ENCODE assay signal across 9 cellular contexts in the genomic region with DNA sequence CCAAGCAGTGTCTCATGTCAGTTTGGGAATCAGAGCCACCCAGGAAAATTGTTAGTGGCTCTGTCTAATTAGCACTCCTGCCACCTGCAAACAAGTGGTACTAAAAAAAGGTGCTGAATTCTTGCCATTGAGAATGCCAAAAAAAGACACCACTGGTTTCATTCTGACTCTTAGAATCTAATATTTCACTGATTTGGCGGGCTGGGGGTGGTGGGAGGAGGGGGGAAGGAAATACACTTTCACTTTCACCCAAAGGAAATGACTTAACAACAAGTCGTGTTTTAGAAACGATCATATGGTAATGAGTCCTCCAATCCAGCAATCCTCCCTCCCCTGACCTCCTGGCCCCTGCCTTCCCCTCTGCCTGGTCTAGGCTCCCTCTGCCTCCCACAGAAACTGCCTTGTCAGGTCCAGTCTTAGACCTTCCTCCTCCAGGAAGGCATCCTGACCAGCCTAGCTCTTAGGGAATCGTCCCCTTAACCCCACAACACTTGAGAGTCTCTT. TPM values are rescaled to one million over a fixed set of nuclear protein-coding genes. Genes with fewer than 3 reads are reported as not detected.
DNase-seq lines count a peak whose midpoint lies in the region; ATAC-seq, FAIRE-seq and TF ChIP-seq lines count a peak whose summit lies in the region.
"Had no signal": no experiment of that assay in that cellular context is flagged by ENCODE, and none has a peak within 500 bp of the region (broad histone marks: within the 10 kb centered on the region; RNA-seq: fewer than 3 reads in every experiment).

No MANE protein-coding gene starts in this region.

- dilution Hi-C loops in keratinocyte (cut with MboI; ENCODE audit: extremely low pct_ligation_motif_present, low sequenced_read_pairs): no loop called here

- FAIRE-seq in keratinocyte (lab: Jason Lieb, UNC): no peak

- H3K27ac ChIP-seq in keratinocyte (ENCODE audit: control insufficient read depth, insufficient read depth, low read length): peak overlapping the region; percentile 90
- H3K27ac ChIP-seq: C4-2B had no signal

- TF ChIP-seq CTCF in keratinocyte (optimal IDR thresholded peaks at IDR 0.05 in 1 of 3, IDR thresholded peaks at IDR 0.05 in 1 of 3, conservative IDR thresholded peaks at IDR 0.05 in 1 of 3; ENCODE audit: extremely low read depth in 1 of 3, insufficient read depth in 2 of 3, low read length in 3 of 3): no peak

- H3K27ac Mint-ChIP-seq in T-helper 1 cell treated with Interleukin-12 subunit alpha and Interleukin-12 subunit beta and Interleukin-4 antibody, amounts not matched to agents 30 μg/mL and 1 μg/mL, for 36 hours: peak overlapping the region; percentile 2

- no peaks in the 10 kb centered on the region for H3K9me3 ChIP-seq in keratinocyte (ENCODE audit: control insufficient read depth, low read depth, low read length)

- peaks cover 18% of the 10 kb centered on the region for H3K4me1 Mint-ChIP-seq in T-helper 1 cell treated with Interleukin-12 subunit alpha and Interleukin-12 subunit beta and Interleukin-4 antibody, amounts not matched to agents 30 μg/mL and 1 μg/mL, for 36 hours (ENCODE audit: low read depth)

- peak overlapping the region; percentile 96 for H3K4me2 ChIP-seq in keratinocyte (ENCODE audit: control insufficient read depth, extremely low read depth, insufficient read depth, low read depth, low read length)

- no peaks in the 10 kb centered on the region for H4K20me1 ChIP-seq in keratinocyte (ENCODE audit: control insufficient read depth, extremely low read depth, insufficient read depth, low read length)

- peaks cover 2% of the 10 kb centered on the region for H3K79me2 ChIP-seq in keratinocyte (ENCODE audit: control insufficient read depth, insufficient read depth, low read length)

- peak overlapping the region; percentile 77 for H3K9ac ChIP-seq in keratinocyte (ENCODE audit: control insufficient read depth, extremely low read depth, insufficient read depth, low read length)

- no peaks in the 10 kb centered on the region for H3K36me3 ChIP-seq in keratinocyte (ENCODE audit: control insufficient read depth in 2 of 2, extremely low read depth in 1 of 2, insufficient read depth in 2 of 2, low read length in 2 of 2)

- H3K4me1 ChIP-seq in keratinocyte (ENCODE audit: control insufficient read depth, extremely low read depth, insufficient read depth, low read length): peaks cover 45% of the 10 kb centered on the region

- ATAC-seq in HG03175 (IDR thresholded peaks at IDR 0.05; ENCODE audit: unreplicated experiment): peak; percentile 37

- H3K4me3 Mint-ChIP-seq in T-helper 1 cell treated with Interleukin-12 subunit alpha and Interleukin-12 subunit beta and Interleukin-4 antibody, amounts not matched to agents 30 μg/mL and 1 μg/mL, for 36 hours: peak overlapping the region; percentile 12

- peaks cover 63% of the 10 kb centered on the region for H3K27me3 Mint-ChIP-seq in T-helper 1 cell treated with Interleukin-12 subunit alpha and Interleukin-12 subunit beta and Interleukin-4 antibody, amounts not matched to agents 30 μg/mL and 1 μg/mL, for 36 hours (ENCODE audit: low read depth)

- H3K36me3 Mint-ChIP-seq in T-helper 1 cell treated with Interleukin-12 subunit alpha and Interleukin-12 subunit beta and Interleukin-4 antibody, amounts not matched to agents 30 μg/mL and 1 μg/mL, for 36 hours (ENCODE audit: low read depth): peaks cover 1% of the 10 kb centered on the region

- peak overlapping the region; percentile 87 for H2AFZ ChIP-seq in keratinocyte (ENCODE audit: control insufficient read depth, low read length)

- DNase-seq in activated CD4-positive, alpha-beta T cell treated with anti-CD3 and anti-CD28 coated beads for 4 hours: peak; percentile 37 to 38
- no peak for DNase-seq in activated CD4-positive, alpha-beta T cell treated with anti-CD3 and anti-CD28 coated beads for 1 hour
- DNase-seq in keratinocyte (ENCODE audit: low read depth, low spot score): no peak
- no peak for DNase-seq in NK-92 treated with Interleukin-12 subunit alpha and Interleukin-12 subunit beta, amount 100 ng/mL, for 24 hours (lab: John Stamatoyannopoulos, UW)
- no peak for DNase-seq in NCI-H1694 (lab: John Stamatoyannopoulos, UW)
- DNase-seq in NCI-H82 treated with DMSO at 0.1 percent for 48 hours (lab: John Stamatoyannopoulos, UW; ENCODE audit: unreplicated experiment): no peak

- H3K4me3 ChIP-seq in keratinocyte (ENCODE audit: control insufficient read depth in 2 of 3, extremely low read depth in 1 of 3, insufficient read depth in 2 of 3, low read depth in 1 of 3, low read length in 3 of 3): peak overlapping the region in 2 of 3 experiments; percentile 54 to 71

- no peaks in the 10 kb centered on the region for H3K27me3 ChIP-seq in keratinocyte (ENCODE audit: control insufficient read depth, extremely low read depth, insufficient read depth, low read length)

- no peaks in the 10 kb centered on the region for H3K9me1 ChIP-seq in keratinocyte (ENCODE audit: control insufficient read depth, extremely low read depth, insufficient read depth, low read length)

- no peaks in the 10 kb centered on the region for H3K9me3 Mint-ChIP-seq in T-helper 1 cell treated with Interleukin-12 subunit alpha and Interleukin-12 subunit beta and Interleukin-4 antibody, amounts not matched to agents 30 μg/mL and 1 μg/mL, for 36 hours

RNA-seq across cellular contexts. Expression of a gene that starts 4.4 kb away (rescaled TPM):
- 4.7 to 6.4 TPM (median 5.5 TPM) in 3 replicates for polyA plus RNA-seq in keratinocyte
- 3.5 TPM for polyA plus RNA-seq in keratinocyte (2011; ENCODE audit: low read depth)
- 4.8 and 6.4 TPM in 2 replicates for polyA plus RNA-seq in keratinocyte (2011; cell fraction: cytosol; rRNA removed)
- polyA plus RNA-seq in keratinocyte (2011; cell fraction: nucleus; rRNA removed): 18.9 and 23.7 TPM in 2 replicates
- polyA plus RNA-seq in keratinocyte (2012; ENCODE audit: low replicate concordance): 7.6 and 7.7 TPM in 2 replicates
- 4.6 to 9.8 TPM (median 8.6 TPM) in 3 replicates for polyA minus RNA-seq in keratinocyte
- polyA minus RNA-seq in keratinocyte (2011; cell fraction: cytosol; rRNA and poly(A)+ RNA removed): 5.6 TPM
- polyA minus RNA-seq in keratinocyte (2011; cell fraction: nucleus; rRNA and poly(A)+ RNA removed): 11.4 and 14.5 TPM in 2 replicates

Comparison
In these comparisons a context has a peak if more than half of its experiments do, and no peak if none do; other contexts are left out.
1. DNase-seq: peak in activated CD4-positive, alpha-beta T cell treated with anti-CD3 and anti-CD28 coated beads for 4 hours (2 of 2); none in activated CD4-positive, alpha-beta T cell treated with anti-CD3 and anti-CD28 coated beads for 1 hour (single experiment), keratinocyte (single experiment), NK-92 treated with Interleukin-12 subunit alpha and Interleukin-12 subunit beta, amount 100 ng/mL, for 24 hours (single experiment), NCI-H1694 (single experiment) and NCI-H82 treated with DMSO at 0.1 percent for 48 hours (single experiment).